In the genomic region with DNA sequence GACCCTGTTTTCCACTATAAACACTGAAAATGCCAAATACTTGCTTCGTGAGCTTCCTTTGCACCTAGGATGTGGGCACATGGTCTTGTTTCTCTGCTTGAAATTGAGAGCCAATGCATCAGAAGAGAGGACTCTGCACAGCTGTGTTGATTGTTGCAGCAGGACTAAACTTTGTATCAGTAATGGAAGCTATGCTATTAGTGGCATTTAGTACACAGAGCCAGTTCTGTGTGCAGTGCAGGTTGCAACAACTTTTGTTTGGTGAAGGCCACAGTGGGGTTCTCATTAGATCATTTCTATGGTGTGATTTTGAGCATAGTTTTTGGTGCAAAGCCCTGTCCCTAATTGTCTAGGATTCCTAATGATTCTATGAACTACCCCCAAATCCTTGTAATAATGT, we compare ENCODE assay signal across 25 cellular contexts.
"Had no signal": no experiment of that assay in that cellular context is flagged by ENCODE, and none has a peak within 500 bp of the region (broad histone marks: within the 10 kb centered on the region; RNA-seq: fewer than 3 reads in every experiment).

No MANE protein-coding gene starts in this region.

- H3K36me3 ChIP-seq: stomach, suprapubic skin, thoracic aorta, thyroid gland, tibial artery, tibial nerve, transverse colon, upper lobe of left lung, upper lobe of right lung, uterus, vagina had no signal

- H3K4me1 ChIP-seq: stomach, suprapubic skin, testis, thyroid gland, tibial artery, tibial nerve, transverse colon, upper lobe of left lung, upper lobe of right lung, uterus, vagina had no signal

- H3K27ac ChIP-seq: stomach, suprapubic skin, testis, thoracic aorta, thyroid gland, tibial artery, tibial nerve, transverse colon, upper lobe of left lung, upper lobe of right lung, uterus, vagina had no signal

- H3K9me3 ChIP-seq: stomach, suprapubic skin, testis, thoracic aorta, thyroid gland, tibial artery, transverse colon, upper lobe of left lung, upper lobe of right lung, uterus, vagina had no signal

- ATAC-seq: stimulated activated effector memory CD8-positive, alpha-beta T cell treated with anti-CD3 and anti-CD28 coated beads, Interleukin-12 subunit alpha, Interleukin-12 subunit beta, amount 100 ng/mL, for 72 hours; stimulated activated memory B cell treated with anti-CD40 and anti-IgM and Interleukin-4, amounts not matched to agents 10 μg/mL and 1 μg/mL and 100 μg/mL, for 72 hours; stimulated activated naive B cell treated with anti-CD40 and anti-IgM and Interleukin-4, amounts not matched to agents 10 μg/mL and 1 μg/mL and 100 μg/mL, for 72 hours; stimulated activated naive CD8-positive, alpha-beta T cell treated with anti-CD3 and anti-CD28 coated beads, Interleukin-15, amount 100 ng/mL, for 72 hours; stimulated activated naive CD8-positive, alpha-beta T cell treated with anti-CD3 and anti-CD28 coated beads, Interleukin-15, Interleukin-2, amounts not matched to agents 100 U/mL and 50 U/mL, for 24 hours; upper lobe of right lung had no signal

- H3K27me3 ChIP-seq: stomach, suprapubic skin, testis, thyroid gland, tibial artery, tibial nerve, transverse colon, upper lobe of left lung, upper lobe of right lung, vagina had no signal

- DNase-seq: stimulated activated CD4-positive, alpha-beta T cell treated with anti-CD3 and anti-CD28 coated beads, Interleukin-2, amount 100 ng/mL, for 48 hours; stimulated activated CD4-positive, alpha-beta T cell treated with anti-CD3 and anti-CD28 coated beads, Interleukin-4, amount 100 ng/mL, for 1 hour; stimulated activated CD4-positive, alpha-beta T cell treated with anti-CD3 and anti-CD28 coated beads, Interleukin-4, amount 100 ng/mL, for 24 hours; stimulated activated CD4-positive, alpha-beta T cell treated with anti-CD3 and anti-CD28 coated beads, Interleukin-4, amount 100 ng/mL, for 4 hours; stimulated activated CD8-positive, alpha-beta memory T cell treated with anti-CD3 and anti-CD28 coated beads, Interleukin-4, amount 100 ng/mL, for 48 hours; stimulated activated naive B cell treated with anti-CD40 and anti-IgM and Interleukin-4, amounts not matched to agents 10 μg/mL and 1 μg/mL and 100 μg/mL, for 72 hours; stimulated activated naive CD4-positive, alpha-beta T cell; stimulated activated naive CD8-positive, alpha-beta T cell treated with anti-CD3 and anti-CD28 coated beads, Interleukin-15, amount 100 ng/mL, for 72 hours; stimulated activated naive CD8-positive, alpha-beta T cell treated with anti-CD3 and anti-CD28 coated beads, Interleukin-15, Interleukin-2, amounts not matched to agents 100 U/mL and 50 U/mL, for 24 hours; stomach; substantia nigra; testis; thyroid gland; tibial artery; transverse colon; trophoblast cell; upper lobe of left lung; upper lobe of right lung; uterus had no signal

- H3K4me3 ChIP-seq: stomach, suprapubic skin, testis, thoracic aorta, thyroid gland, tibial artery, tibial nerve, transverse colon, upper lobe of left lung, upper lobe of right lung, uterus, vagina had no signal
